ENCODE assay signal across 23 cellular contexts in genomic region chr2:70005752-70006446, GRCh38. TPM values are rescaled to one million over a fixed set of nuclear protein-coding genes. Genes with fewer than 3 reads are reported as not detected.
DNase-seq lines count a peak whose midpoint lies in the region; ATAC-seq and TF ChIP-seq lines count a peak whose summit lies in the region.
"Had no signal": no experiment of that assay in that cellular context is flagged by ENCODE, and none has a peak within 500 bp of the region (broad histone marks: within the 10 kb centered on the region; RNA-seq: fewer than 3 reads in every experiment).

No MANE protein-coding gene starts in this region.

- no peaks in the 10 kb centered on the region for H3K27me3 ChIP-seq in mesenchymal stem cell (ENCODE audit: control insufficient read depth in 1 of 2, insufficient read depth in 1 of 2, low read length in 2 of 2)
- H3K27me3 ChIP-seq: adrenal gland; BLaER1 treated with 17β-estradiol and CSF1 and Interleukin-3, amounts not matched to agents 10 nM and 100 nM; breast epithelium; heart right ventricle; pancreas; right lobe of liver had no signal

- H3K23ac ChIP-seq in mesenchymal stem cell (ENCODE audit: low read length in 2 of 2): peak overlapping the region in 1 of 2 experiments; percentile 0

- H3K4me3 Mint-ChIP-seq in CD14-positive monocyte (no peak overlapping the region), HFFc6 (no peak overlapping the region), WTC11 (no peak overlapping the region)

- H3K18ac ChIP-seq in mesenchymal stem cell (ENCODE audit: low read depth in 1 of 2, low read length in 2 of 2): no peak overlapping the region

- H3K4me1 Mint-ChIP-seq in CD14-positive monocyte (peaks cover 30% of the 10 kb centered on the region), HFFc6 (ENCODE audit: low read depth) (peaks cover 7% of the 10 kb centered on the region; the same call in 1 of the 2 replicates), WTC11 (peaks cover 23% of the 10 kb centered on the region)

- no peak overlapping the region for H2BK120ac ChIP-seq in mesenchymal stem cell (ENCODE audit: low read depth, low read length)

- no peaks in the 10 kb centered on the region for H3K27me3 Mint-ChIP-seq in CD14-positive monocyte (ENCODE audit: low read depth in 3 of 3)
- peaks cover 5% of the 10 kb centered on the region for H3K27me3 Mint-ChIP-seq in HFFc6 (ENCODE audit: insufficient read depth)
- no peaks in the 10 kb centered on the region for H3K27me3 Mint-ChIP-seq in WTC11 (ENCODE audit: low read depth)

- no peak overlapping the region for H2AK5ac ChIP-seq in mesenchymal stem cell (ENCODE audit: low read length, severe bottlenecking)

- H2BK15ac ChIP-seq in mesenchymal stem cell (ENCODE audit: low read depth, poor library complexity, severe bottlenecking): no peak overlapping the region

- H3K9ac ChIP-seq in mesenchymal stem cell (ENCODE audit: low read length): no peak overlapping the region
- H3K9ac ChIP-seq: GM23248 had no signal

- intact Hi-C loops in CD14-positive monocyte (cut with micrococcal nuclease): no loop called here

- no peak overlapping the region for H2BK5ac ChIP-seq in mesenchymal stem cell (ENCODE audit: low read depth, low read length, poor library complexity, severe bottlenecking)

- no peak overlapping the region for H2BK12ac ChIP-seq in mesenchymal stem cell (ENCODE audit: low read length in 2 of 2)

- POLR2A ChIA-PET in WTC11 (lab: Charles Lee): interaction anchor here (0.5 kb wide), 1 partner anchor 79 kb away, joined by 3 read pairs; no protein-coding TSS in a partner anchor

- no peaks in the 10 kb centered on the region for H3K9me3 ChIP-seq in mesenchymal stem cell (ENCODE audit: control insufficient read depth, low read length)
- H3K9me3 ChIP-seq: adrenal gland; BLaER1 treated with 17β-estradiol and CSF1 and Interleukin-3, amounts not matched to agents 10 nM and 100 nM; breast epithelium; heart right ventricle; lower lobe of right lung; pancreas; right lobe of liver had no signal

- H3K27ac ChIP-seq in mesenchymal stem cell (ENCODE audit: low read length, poor library complexity, severe bottlenecking): no peak overlapping the region
- H3K27ac ChIP-seq: adrenal gland, breast epithelium, coronary artery, GM23248, heart right ventricle, lower lobe of right lung, pancreas, right lobe of liver had no signal

- H2AFZ ChIP-seq in mesenchymal stem cell (ENCODE audit: low read depth, low read length): no peak overlapping the region
- H2AFZ ChIP-seq: GM23248 had no signal

- no peaks in the 10 kb centered on the region for H3K36me3 ChIP-seq in mesenchymal stem cell (ENCODE audit: control insufficient read depth in 1 of 2, insufficient read depth in 2 of 2, low read depth in 1 of 2, low read length in 2 of 2)
- H3K36me3 ChIP-seq: adrenal gland, breast epithelium, heart right ventricle, lower lobe of right lung, pancreas, right lobe of liver had no signal

- H3K14ac ChIP-seq in mesenchymal stem cell (ENCODE audit: low read length in 2 of 2): no peak overlapping the region

- DNase-seq in CD14-positive monocyte (ENCODE audit: low spot score) (no peak), HFFc6 (no peak), WTC11 (ENCODE audit: low spot score) (peak; percentile 32), mesenchymal stem cell (no peak), DMS153 treated with DMSO at 0.1 percent for 48 hours (lab: John Stamatoyannopoulos, UW; ENCODE audit: unreplicated experiment) (no peak), foreskin fibroblast (no peak), dermis blood vessel endothelial cell (no peak)
- DNase-seq: ACHN; activated CD4-positive, alpha-beta T cell treated with anti-CD3 and anti-CD28 coated beads for 48 hours; activated gamma-delta T cell; GM23248; heart right ventricle; lower lobe of right lung; NCI-H1105; NCI-H2029 treated with DMSO at 0.1 percent for 48 hours; pancreas had no signal

- H3K9me3 Mint-ChIP-seq in CD14-positive monocyte (peaks cover 0 to 1% (median 0%) of the 10 kb centered on the region in 7 donors), HFFc6 (no peaks in the 10 kb centered on the region), WTC11 (no peaks in the 10 kb centered on the region)

- H3K4me3 ChIP-seq in mesenchymal stem cell (ENCODE audit: insufficient read depth in 1 of 2, low read depth in 1 of 2, low read length in 2 of 2) (no peak overlapping the region), foreskin fibroblast (ENCODE audit: low read depth in 1 of 2, low read length in 2 of 2) (no peak overlapping the region)
- H3K4me3 ChIP-seq: adrenal gland; BLaER1 treated with 17β-estradiol and CSF1 and Interleukin-3, amounts not matched to agents 10 nM and 100 nM; breast epithelium; coronary artery; GM23248; heart right ventricle; lower lobe of right lung; pancreas; right lobe of liver had no signal

- H3K4me2 ChIP-seq in mesenchymal stem cell (ENCODE audit: low read length, poor library complexity, severe bottlenecking): no peak overlapping the region

- peak overlapping the region; percentile 4 for H4K8ac ChIP-seq in mesenchymal stem cell (ENCODE audit: low read length)

- ATAC-seq in WTC11 (peak; percentile 79), GM18517 (IDR thresholded peaks at IDR 0.05; ENCODE audit: unreplicated experiment) (no peak)
- ATAC-seq: lower lobe of right lung, pancreas had no signal

- H3K36me3 Mint-ChIP-seq in CD14-positive monocyte: peaks cover 6 to 7% of the 10 kb centered on the region in 2 donors
- no peaks in the 10 kb centered on the region for H3K36me3 Mint-ChIP-seq in HFFc6 (ENCODE audit: low read depth)
- H3K36me3 Mint-ChIP-seq in WTC11: no peaks in the 10 kb centered on the region

- H3K27ac Mint-ChIP-seq in CD14-positive monocyte: peak overlapping the region in 4 of 7 donors; percentile 13 to 69 (median 38)
- no peak overlapping the region for H3K27ac Mint-ChIP-seq in HFFc6
- no peak overlapping the region; the same call in 1 of the 2 replicates for H3K27ac Mint-ChIP-seq in WTC11

- CTCF ChIA-PET in WTC11 (lab: Charles Lee): interaction anchor here (0.6 to 1.6 kb wide), 6 partner anchors 32 to 124 kb away, joined by 3 to 7 read pairs (median 4); no protein-coding TSS in a partner anchor

- no peak overlapping the region for H4K91ac ChIP-seq in mesenchymal stem cell (ENCODE audit: low read length)

- TF ChIP-seq CTCF in CD14-positive monocyte (IDR thresholded peaks at IDR 0.05) (no peak), HFFc6 (IDR thresholded peaks at IDR 0.05) (0 out of 2 replicates have a peak, but pooled peaks have one; percentile 7), WTC11 (IDR thresholded peaks at IDR 0.05) (no peak), foreskin fibroblast (IDR thresholded peaks at IDR 0.05; ENCODE audit: low read depth, low read length) (no peak)

- no peaks in the 10 kb centered on the region for H3K79me1 ChIP-seq in mesenchymal stem cell (replicated peaks; ENCODE audit: low read length, poor library complexity, severe bottlenecking)

- no peak overlapping the region for H3K4ac ChIP-seq in mesenchymal stem cell (ENCODE audit: low read depth in 1 of 2, low read length in 2 of 2)

- WGBS in mesenchymal stem cell: 75% methylated on average over 6 of the region's 6 CpGs

- H3K4me1 ChIP-seq in mesenchymal stem cell (ENCODE audit: control insufficient read depth, insufficient read depth, low read depth, low read length): no peaks in the 10 kb centered on the region
- H3K4me1 ChIP-seq: breast epithelium, pancreas had no signal

TF ChIP-seq in WTC11, 78 proteins besides CTCF, POLR2A, EP300 and RAD21:
- TF ChIP-seq ZNF396 (CRISPR knock-in tag; IDR thresholded peaks at IDR 0.05; ENCODE audit: borderline replicate concordance) (no peak), ZNF232 (CRISPR knock-in tag; IDR thresholded peaks at IDR 0.05) (no peak), FOXK1 (CRISPR knock-in tag; IDR thresholded peaks at IDR 0.05) (no peak), NFE2L1 (CRISPR knock-in tag; IDR thresholded peaks at IDR 0.05) (no peak), GABPB1 (CRISPR knock-in tag; IDR thresholded peaks at IDR 0.05) (no peak), SMAD3 (CRISPR knock-in tag; IDR thresholded peaks at IDR 0.05; ENCODE audit: borderline replicate concordance) (no peak)
- TF ChIP-seq, protein P1, sequence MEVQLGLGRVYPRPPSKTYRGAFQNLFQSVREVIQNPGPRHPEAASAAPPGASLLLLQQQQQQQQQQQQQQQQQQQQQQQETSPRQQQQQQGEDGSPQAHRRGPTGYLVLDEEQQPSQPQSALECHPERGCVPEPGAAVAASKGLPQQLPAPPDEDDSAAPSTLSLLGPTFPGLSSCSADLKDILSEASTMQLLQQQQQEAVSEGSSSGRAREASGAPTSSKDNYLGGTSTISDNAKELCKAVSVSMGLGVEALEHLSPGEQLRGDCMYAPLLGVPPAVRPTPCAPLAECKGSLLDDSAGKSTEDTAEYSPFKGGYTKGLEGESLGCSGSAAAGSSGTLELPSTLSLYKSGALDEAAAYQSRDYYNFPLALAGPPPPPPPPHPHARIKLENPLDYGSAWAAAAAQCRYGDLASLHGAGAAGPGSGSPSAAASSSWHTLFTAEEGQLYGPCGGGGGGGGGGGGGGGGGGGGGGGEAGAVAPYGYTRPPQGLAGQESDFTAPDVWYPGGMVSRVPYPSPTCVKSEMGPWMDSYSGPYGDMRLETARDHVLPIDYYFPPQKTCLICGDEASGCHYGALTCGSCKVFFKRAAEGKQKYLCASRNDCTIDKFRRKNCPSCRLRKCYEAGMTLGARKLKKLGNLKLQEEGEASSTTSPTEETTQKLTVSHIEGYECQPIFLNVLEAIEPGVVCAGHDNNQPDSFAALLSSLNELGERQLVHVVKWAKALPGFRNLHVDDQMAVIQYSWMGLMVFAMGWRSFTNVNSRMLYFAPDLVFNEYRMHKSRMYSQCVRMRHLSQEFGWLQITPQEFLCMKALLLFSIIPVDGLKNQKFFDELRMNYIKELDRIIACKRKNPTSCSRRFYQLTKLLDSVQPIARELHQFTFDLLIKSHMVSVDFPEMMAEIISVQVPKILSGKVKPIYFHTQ (CRISPR knock-in tag; IDR thresholded peaks at IDR 0.05): no peak
- TF ChIP-seq, protein P2, sequence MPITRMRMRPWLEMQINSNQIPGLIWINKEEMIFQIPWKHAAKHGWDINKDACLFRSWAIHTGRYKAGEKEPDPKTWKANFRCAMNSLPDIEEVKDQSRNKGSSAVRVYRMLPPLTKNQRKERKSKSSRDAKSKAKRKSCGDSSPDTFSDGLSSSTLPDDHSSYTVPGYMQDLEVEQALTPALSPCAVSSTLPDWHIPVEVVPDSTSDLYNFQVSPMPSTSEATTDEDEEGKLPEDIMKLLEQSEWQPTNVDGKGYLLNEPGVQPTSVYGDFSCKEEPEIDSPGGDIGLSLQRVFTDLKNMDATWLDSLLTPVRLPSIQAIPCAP (CRISPR knock-in tag; IDR thresholded peaks at IDR 0.05): no peak

RNA-seq across cellular contexts. Expression of gene ASPRV1, which starts 44.5 kb away (rescaled TPM):
- under 1 TPM; 0.25 to 0.27 TPM for polyA plus RNA-seq in CD14-positive monocyte
- total RNA-seq in HFFc6 (2021; fragmentation: NEBNext Ultra II Directional; extraction: Animal tissue kit (Norgen Biotek cat#: 25700)): under 1 TPM in 2 of 6 experiments, not detected in 4; 0.07 to 0.15 TPM
- 0.73 to 1.3 TPM (median 1.1 TPM) in 3 replicates for total RNA-seq in WTC11 (2021)
- polyA plus RNA-seq in mesenchymal stem cell (2013, experiment 1 of 2): 0.08 TPM
- polyA plus RNA-seq in mesenchymal stem cell (2013, experiment 2 of 2): 0.15 TPM
- total RNA-seq in dermis blood vessel endothelial cell: 0.14 and 0.34 TPM in 2 replicates
- total RNA-seq: NCI-H460 had no signal

Comparison
In these comparisons a context has a peak if more than half of its experiments do, and no peak if none do; other contexts are left out.
1. H3K27ac Mint-ChIP-seq: peak in CD14-positive monocyte (4 of 7); none in HFFc6 (single experiment) and WTC11 (single experiment).